19 cellular contexts compared by ENCODE assay signal in genomic region chr2:154125900-154126299, GRCh38.
DNase-seq lines count a peak whose midpoint lies in the region; ATAC-seq and TF ChIP-seq lines count a peak whose summit lies in the region.
"Had no signal": no experiment of that assay in that cellular context is flagged by ENCODE, and none has a peak within 500 bp of the region (broad histone marks: within the 10 kb centered on the region; RNA-seq: fewer than 3 reads in every experiment).

No MANE protein-coding gene starts in this region.

- no peaks in the 10 kb centered on the region for H3K79me1 ChIP-seq in IMR-90 (ENCODE audit: low read depth in 1 of 2, low read length in 2 of 2)

- H3K9me3 ChIP-seq in IMR-90 (ENCODE audit: control insufficient read depth, insufficient read depth, low read length) (peaks cover 2% of the 10 kb centered on the region), adipocyte (ENCODE audit: control insufficient read depth, low read length) (no peaks in the 10 kb centered on the region)

- H2AK5ac ChIP-seq in IMR-90 (ENCODE audit: low read depth, low read length): no peak overlapping the region

- no peak overlapping the region for H3K4me2 ChIP-seq in IMR-90 (ENCODE audit: low read depth, low read length)
- H3K4me2 ChIP-seq: KMS-11 had no signal

- H3K4me3 ChIP-seq in IMR-90 (ENCODE audit: insufficient read depth, low read depth, low read length) (no peak overlapping the region), adipocyte (ENCODE audit: low read length) (no peak overlapping the region), fibroblast of mammary gland (ENCODE audit: control insufficient read depth, low read depth, low read length) (no peak overlapping the region)

- H2BK15ac ChIP-seq in IMR-90 (ENCODE audit: low read depth, low read length): no peak overlapping the region

- DNase-seq in AG20443 (ENCODE audit: low spot score) (peak; percentile 37), IMR-90 (no peak), adipocyte (ENCODE audit: low read depth) (peak; percentile 0), fibroblast of mammary gland (ENCODE audit: low read depth) (peak; percentile 83), activated gamma-delta T cell treated with Interleukin-2 at 50 U/mL for 16 hours (no peak), NCI-H2107 treated with DMSO at 0.1 percent for 48 hours (lab: John Stamatoyannopoulos, UW; ENCODE audit: unreplicated experiment) (no peak)
- DNase-seq: AML-193, NCI-H1417 treated with DMSO at 0.1 percent for 48 hours, NCI-H1930, NCI-H446 treated with DMSO at 0.1 percent for 48 hours, NCI-H82, PC-3, SIG-M5, T-helper 1 cell had no signal

- H3K14ac ChIP-seq in IMR-90 (replicated peaks; ENCODE audit: low read depth, low read length): no peak overlapping the region

- H4K8ac ChIP-seq in IMR-90 (ENCODE audit: low read depth in 2 of 2, low read length in 2 of 2): no peak overlapping the region

- H3K36me3 ChIP-seq in IMR-90 (ENCODE audit: control insufficient read depth, insufficient read depth, low read length): no peaks in the 10 kb centered on the region
- no peaks in the 10 kb centered on the region for H3K36me3 ChIP-seq in adipocyte (ENCODE audit: control insufficient read depth, insufficient read depth, low read length, severe bottlenecking)

- H3K23ac ChIP-seq in IMR-90 (ENCODE audit: low read depth, low read length): no peak overlapping the region

- no peak overlapping the region for H3K56ac ChIP-seq in IMR-90 (ENCODE audit: extremely low read depth, insufficient read depth, low read length)

- no peak overlapping the region for H2BK120ac ChIP-seq in IMR-90 (ENCODE audit: low read depth, low read length)

- H4K91ac ChIP-seq in IMR-90 (ENCODE audit: insufficient read depth, low read depth, low read length): no peak overlapping the region

- TF ChIP-seq POLR2A in IMR-90 (IDR thresholded peaks at IDR 0.05; ENCODE audit: low read depth, low read length): no peak

- no peak overlapping the region for H2AK9ac ChIP-seq in IMR-90 (replicated peaks; ENCODE audit: low read depth, low read length, poor library complexity)

- TF ChIP-seq RAD21 in IMR-90 (IDR thresholded peaks at IDR 0.05; ENCODE audit: low read length): no peak

- H3K18ac ChIP-seq in IMR-90 (ENCODE audit: low read depth, low read length): no peak overlapping the region

- H3K4me1 ChIP-seq in IMR-90 (ENCODE audit: control insufficient read depth, insufficient read depth, low read length) (no peaks in the 10 kb centered on the region), adipocyte (ENCODE audit: control insufficient read depth, insufficient read depth, low read length) (peaks cover 3% of the 10 kb centered on the region)

- H4K5ac ChIP-seq in IMR-90 (ENCODE audit: low read depth, low read length): no peak overlapping the region

- H3K9ac ChIP-seq in IMR-90 (ENCODE audit: low read depth, low read length): no peak overlapping the region
- H3K9ac ChIP-seq in adipocyte (ENCODE audit: low read length): no peak overlapping the region
- H3K9ac ChIP-seq: KMS-11 had no signal

- intact Hi-C loops in IMR-90 (cut with micrococcal nuclease): no loop called here

- no peak overlapping the region for H3K27ac ChIP-seq in IMR-90 (ENCODE audit: insufficient read depth, low read length)
- H3K27ac ChIP-seq: C4-2B, KMS-11, RWPE1 had no signal

- TF ChIP-seq CTCF in IMR-90 (conservative IDR thresholded peaks at IDR 0.05; ENCODE audit: low read depth, low read length) (no peak), fibroblast of mammary gland (conservative IDR thresholded peaks at IDR 0.05; ENCODE audit: control insufficient read depth, insufficient read depth, low read depth, low read length) (no peak)

- no peaks in the 10 kb centered on the region for H4K20me1 ChIP-seq in IMR-90 (ENCODE audit: insufficient read depth, low read length)

- H2AFZ ChIP-seq in IMR-90 (replicated peaks; ENCODE audit: low read length, poor library complexity): no peak overlapping the region

- POLR2A ChIA-PET in IMR-90 (lab: Charles Lee; ENCODE audit: unreplicated experiment): no interaction called here

- no peak overlapping the region for H2BK5ac ChIP-seq in IMR-90 (ENCODE audit: low read depth, low read length, poor library complexity, severe bottlenecking)

- ATAC-seq in IMR-90 (ENCODE audit: low read depth) (no peak), GM19035 (IDR thresholded peaks at IDR 0.05; ENCODE audit: unreplicated experiment) (no peak), HG02970 (IDR thresholded peaks at IDR 0.05; ENCODE audit: low FRiP score, unreplicated experiment) (no peak)
- ATAC-seq: PC-3 had no signal

- H3K27me3 ChIP-seq in IMR-90 (ENCODE audit: control insufficient read depth, insufficient read depth, low read length) (no peaks in the 10 kb centered on the region), adipocyte (replicated peaks; ENCODE audit: control insufficient read depth, insufficient read depth, low read length) (no peaks in the 10 kb centered on the region)

- CTCF ChIA-PET in IMR-90 (lab: Yijun Ruan, JAX): no interaction called here

- dilution Hi-C loops in IMR-90 (cut with HindIII; ENCODE audit: low sequenced_read_pairs, unreplicated experiment): no loop called here

- H3K4ac ChIP-seq in IMR-90 (ENCODE audit: low read depth, low read length): no peak overlapping the region

- no TSS peak for BruUV-seq in IMR-90 (replicated peaks; lab: Mats Ljungman, UMichigan)

- H3K9me1 ChIP-seq in IMR-90 (ENCODE audit: insufficient read depth, low read length): no peaks in the 10 kb centered on the region

- H2BK20ac ChIP-seq in IMR-90 (ENCODE audit: low read depth, low read length): no peak overlapping the region

- in situ Hi-C loops in IMR-90 (cut with MboI; ENCODE audit: low sequenced_read_pairs): no loop called here

TF ChIP-seq in IMR-90, 13 proteins besides CTCF, POLR2A, EP300 and RAD21:
- TF ChIP-seq USF2 (IDR thresholded peaks at IDR 0.05; ENCODE audit: low read depth, low read length) (no peak), NFE2L2 (IDR thresholded peaks at IDR 0.05; ENCODE audit: low read depth, low read length) (no peak), ELK1 (IDR thresholded peaks at IDR 0.05; ENCODE audit: borderline replicate concordance, low read depth, low read length) (no peak), BHLHE40 (IDR thresholded peaks at IDR 0.05; ENCODE audit: low read depth, low read length) (no peak), CEBPB (IDR thresholded peaks at IDR 0.05; ENCODE audit: low read depth, low read length) (peak; percentile 11; the same call in 1 of the 2 replicates), MXI1 (IDR thresholded peaks at IDR 0.05; ENCODE audit: borderline replicate concordance, low read depth, low read length) (no peak)

Comparison
In these comparisons a context has a peak if more than half of its experiments do, and no peak if none do; other contexts are left out.
1. DNase-seq: peak in AG20443 (single experiment), adipocyte (single experiment) and fibroblast of mammary gland (single experiment); none in IMR-90 (single experiment), activated gamma-delta T cell treated with Interleukin-2 at 50 U/mL for 16 hours (single experiment) and NCI-H2107 treated with DMSO at 0.1 percent for 48 hours (single experiment).